In the genomic region with DNA sequence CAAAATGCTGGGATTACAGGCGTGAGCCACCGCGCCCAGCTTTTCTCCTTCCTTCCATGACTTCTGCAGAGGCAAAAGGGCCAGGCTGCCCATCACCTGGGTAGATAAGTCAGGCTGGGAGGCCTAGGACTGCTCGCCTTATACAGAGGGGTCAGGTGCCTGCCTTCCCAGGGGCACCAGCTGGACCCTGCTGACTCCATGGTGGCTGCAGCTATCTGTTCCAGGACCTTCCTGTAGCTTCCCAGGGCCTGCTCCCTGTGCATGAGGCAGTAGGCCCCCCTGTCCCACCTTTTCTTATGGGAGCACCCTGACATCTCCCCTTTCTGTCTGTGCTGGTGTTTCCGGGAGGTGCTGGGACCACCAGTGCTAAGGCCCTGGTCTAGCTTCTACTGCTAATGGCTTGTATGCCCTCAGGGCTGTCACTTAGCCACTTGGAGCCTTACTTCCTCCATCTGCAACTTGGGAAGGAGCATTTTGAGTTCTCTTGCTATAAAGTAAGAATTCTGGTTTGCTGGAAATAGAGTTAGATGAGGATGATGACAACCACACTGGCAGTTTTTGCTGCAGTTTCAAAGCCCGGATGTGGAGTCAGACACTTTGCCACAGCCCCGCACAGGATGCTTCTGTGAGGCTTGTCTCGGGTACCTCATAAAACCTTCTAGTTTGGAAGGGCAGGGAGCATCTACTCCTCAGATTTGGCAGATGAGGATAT, we compare ENCODE assay signal across 13 cellular contexts. TPM values are rescaled to one million over a fixed set of nuclear protein-coding genes. Genes with fewer than 3 reads are reported as not detected.
DNase-seq lines count a peak whose midpoint lies in the region; ATAC-seq and TF ChIP-seq lines count a peak whose summit lies in the region.
"Had no signal": no experiment of that assay in that cellular context is flagged by ENCODE, and none has a peak within 500 bp of the region (broad histone marks: within the 10 kb centered on the region; RNA-seq: fewer than 3 reads in every experiment).

No MANE protein-coding gene starts in this region.

- H3K9ac ChIP-seq in skeletal muscle tissue (ENCODE audit: low read depth in 1 of 3, low read length in 3 of 3) = peak overlapping the region; percentile 28 to 58 (median 42)

- H3K36me3 ChIP-seq in RWPE2 (ENCODE audit: low read depth) (no peaks in the 10 kb centered on the region), skeletal muscle tissue (ENCODE audit: control insufficient read depth in 3 of 3, insufficient read depth in 3 of 3, low read length in 3 of 3) (no peaks in the 10 kb centered on the region)

- no peak for TF ChIP-seq CTCF in C4-2B (conservative IDR thresholded peaks at IDR 0.05)
- TF ChIP-seq CTCF in RWPE2 (IDR thresholded peaks at IDR 0.05; ENCODE audit: poor library complexity, severe bottlenecking) = no peak

- H3K4me3 ChIP-seq in RWPE2 (ENCODE audit: severe bottlenecking) = no peak overlapping the region
- H3K4me3 ChIP-seq in skeletal muscle tissue (ENCODE audit: low read length in 3 of 3) = peak overlapping the region in 1 of 3 donors; percentile 54
- H3K4me3 ChIP-seq: mucosa of descending colon had no signal

- DNase-seq in RWPE2 (ENCODE audit: low spot score) (no peak), NCI-H187 (lab: John Stamatoyannopoulos, UW) (no peak), A172 (ENCODE audit: low spot score) (no peak), cortex of kidney (lab: John Stamatoyannopoulos, UW) (no peak)
- DNase-seq: activated gamma-delta T cell treated with Interleukin-2 at 50 U/mL for 16 hours; mucosa of descending colon; NCI-H2081 treated with DMSO at 0.1 percent for 48 hours; stimulated activated CD4-positive, alpha-beta T cell treated with anti-CD3 and anti-CD28 coated beads, Interleukin-2, amount 100 ng/mL, for 24 hours had no signal

- H3K4me1 ChIP-seq in RWPE2 (ENCODE audit: insufficient read depth, poor library complexity, severe bottlenecking) (peaks cover 25% of the 10 kb centered on the region), skeletal muscle tissue (ENCODE audit: control insufficient read depth in 3 of 3, insufficient read depth in 3 of 3, low read length in 3 of 3) (peaks cover 69 to 77% (median 70%) of the 10 kb centered on the region in 3 donors)

- peak overlapping the region; percentile 99 for H3K27ac ChIP-seq in C4-2B
- H3K27ac ChIP-seq in RWPE2 (ENCODE audit: poor library complexity, severe bottlenecking) = peak overlapping the region; percentile 63
- H3K27ac ChIP-seq in layer of hippocampus (ENCODE audit: low read depth, low read length) = peak overlapping the region; percentile 56
- peak overlapping the region; percentile 81 for H3K27ac ChIP-seq in skeletal muscle tissue (ENCODE audit: low read depth, low read length)

- no peaks in the 10 kb centered on the region for H3K9me3 ChIP-seq in RWPE2 (ENCODE audit: severe bottlenecking)
- H3K9me3 ChIP-seq in skeletal muscle tissue (ENCODE audit: control insufficient read depth in 3 of 3, low read length in 3 of 3) = no peaks in the 10 kb centered on the region
- H3K9me3 ChIP-seq: mucosa of descending colon had no signal

- H3K27me3 ChIP-seq in RWPE2 (ENCODE audit: insufficient read depth, poor library complexity, severe bottlenecking) = no peaks in the 10 kb centered on the region
- no peaks in the 10 kb centered on the region for H3K27me3 ChIP-seq in layer of hippocampus (ENCODE audit: control insufficient read depth, insufficient read depth, low read length)
- H3K27me3 ChIP-seq in skeletal muscle tissue (ENCODE audit: control insufficient read depth in 3 of 3, insufficient read depth in 3 of 3, low read length in 3 of 3) = no peaks in the 10 kb centered on the region

- ATAC-seq in RWPE2 (ENCODE audit: low read depth) = no peak
- ATAC-seq in GM21528 (IDR thresholded peaks at IDR 0.05; ENCODE audit: low FRiP score, unreplicated experiment) = no peak
- ATAC-seq: mucosa of descending colon, Right ventricle myocardium inferior had no signal

RNA-seq across cellular contexts. Expression of a gene that starts 14.4 kb away (rescaled TPM):
- 4.7 TPM for total RNA-seq in skeletal muscle tissue
- total RNA-seq in A172 (2014; rRNA removed; shearing (Covaris generic)) = 7.0 and 11.2 TPM in 2 replicates
